In genomic region chr21:39020751-39021474, GRCh38 we compare ENCODE assay signal across 12 cellular contexts.
A peak's percentile ranks its signal among the peaks of the same experiment; 100 is the strongest.
DNase-seq lines count a peak whose midpoint lies in the region; ATAC-seq and TF ChIP-seq lines count a peak whose summit lies in the region.
"Had no signal": no experiment of that assay in that cellular context is flagged by ENCODE, and none has a peak within 500 bp of the region (broad histone marks: within the 10 kb centered on the region; RNA-seq: fewer than 3 reads in every experiment).

No MANE protein-coding gene starts in this region.

- peak overlapping the region; percentile 34 for H3K4me3 Mint-ChIP-seq in Caco-2 (ENCODE audit: unreplicated experiment)
- H3K4me3 Mint-ChIP-seq: central memory CD8-positive, alpha-beta T cell had no signal

- CTCF ChIA-PET in Caco-2 (lab: Charles Lee) = interaction anchor here (0.9 kb wide), 1 partner anchor 62 kb away, joined by 5 read pairs; no protein-coding TSS in a partner anchor

- no peaks in the 10 kb centered on the region for H3K9me3 Mint-ChIP-seq in Caco-2 (ENCODE audit: unreplicated experiment)
- H3K9me3 Mint-ChIP-seq: central memory CD8-positive, alpha-beta T cell had no signal

- H3K36me3 ChIP-seq in Caco-2 (ENCODE audit: control insufficient read depth, insufficient read depth, low read length) = no peaks in the 10 kb centered on the region
- H3K36me3 ChIP-seq: pancreas had no signal

- no peaks in the 10 kb centered on the region for H3K27me3 Mint-ChIP-seq in Caco-2 (ENCODE audit: insufficient read depth, unreplicated experiment)

- no peaks in the 10 kb centered on the region for H3K27me3 ChIP-seq in Caco-2 (replicated peaks; ENCODE audit: control insufficient read depth, insufficient read depth, low read length)
- H3K27me3 ChIP-seq: pancreas had no signal

- POLR2A ChIA-PET in Caco-2 (lab: Charles Lee) = no interaction called here

- H3K36me3 Mint-ChIP-seq in Caco-2 (ENCODE audit: insufficient read depth, unreplicated experiment) = no peaks in the 10 kb centered on the region

- H3K4me1 Mint-ChIP-seq in Caco-2 (ENCODE audit: low read depth, unreplicated experiment) = peaks cover 20% of the 10 kb centered on the region
- H3K4me1 Mint-ChIP-seq: central memory CD8-positive, alpha-beta T cell had no signal

- DNase-seq in Caco-2 (peak; percentile 24 to 62), fibroblast of gingiva (ENCODE audit: low read depth) (peak; percentile 67), omental fat pad (ENCODE audit: low spot score) (no peak), retina (no peak), pons (ENCODE audit: low spot score) (no peak)
- DNase-seq: NCI-H146, pancreas had no signal

- H3K27ac Mint-ChIP-seq in Caco-2 (ENCODE audit: unreplicated experiment) = peak overlapping the region; percentile 80

- H3K4me3 ChIP-seq in Caco-2 (ENCODE audit: low read depth, low read length) = no peak overlapping the region
- H3K4me3 ChIP-seq: pancreas had no signal

- H3K4me1 ChIP-seq in Caco-2 = peaks cover 14% of the 10 kb centered on the region
- H3K4me1 ChIP-seq: pancreas had no signal

- ATAC-seq in omental fat pad (ENCODE audit: low FRiP score) = peak; percentile 73
- ATAC-seq in HG02885 (IDR thresholded peaks at IDR 0.05; ENCODE audit: poor library complexity, unreplicated experiment) = no peak
- no peak for ATAC-seq in HG02588 (IDR thresholded peaks at IDR 0.05; ENCODE audit: unreplicated experiment)
- ATAC-seq: activated CD4-positive, CD25-positive, alpha-beta regulatory T cell treated with anti-CD3 and anti-CD28 coated beads, Interleukin-2, amount 50 U/mL, for 24 hours had no signal

- intact Hi-C loops in Caco-2 (cut with micrococcal nuclease; ENCODE audit: unreplicated experiment) = no loop called here

- TF ChIP-seq CTCF in Caco-2 (IDR thresholded peaks at IDR 0.05; ENCODE audit: insufficient read depth in 1 of 2, low read depth in 1 of 2, low read length in 1 of 2, severe bottlenecking in 1 of 2, unreplicated experiment in 1 of 2) = no peak
- TF ChIP-seq CTCF in omental fat pad (IDR thresholded peaks at IDR 0.05) = no peak

- no TSS peak for BruUV-seq in Caco-2 (replicated peaks; lab: Mats Ljungman, UMichigan)

- H3K9me3 ChIP-seq in Caco-2 = 0 out of 2 replicates have a peak, but pooled peaks cover 3% of the 10 kb centered on the region
- H3K9me3 ChIP-seq: pancreas had no signal

TF ChIP-seq in PFSK-1, 5 proteins besides CTCF, POLR2A, EP300 and RAD21:
- TF ChIP-seq POLR2AphosphoS5 (IDR thresholded peaks at IDR 0.05; ENCODE audit: low read depth, low read length) = no peak
- peak; percentile 41 for TF ChIP-seq FOXP2 (optimal IDR thresholded peaks at IDR 0.05; ENCODE audit: borderline replicate concordance, extremely low read depth, extremely low read length, insufficient read depth)

Comparison
In these comparisons a context has a peak if more than half of its experiments do, and no peak if none do; other contexts are left out.
1. DNase-seq: peak in Caco-2 (2 of 2) and fibroblast of gingiva (single experiment); none in omental fat pad (single experiment), retina (single experiment) and pons (single experiment).